7 cellular contexts compared by ENCODE assay signal in genomic region chr16:22373662-22374310, GRCh38. TPM values are rescaled to one million over a fixed set of nuclear protein-coding genes. Genes with fewer than 3 reads are reported as not detected.
DNase-seq lines count a peak whose midpoint lies in the region; ATAC-seq, FAIRE-seq and TF ChIP-seq lines count a peak whose summit lies in the region.

No MANE protein-coding gene starts in this region.

- H3K27ac ChIP-seq in gastroesophageal sphincter (peak overlapping the region; percentile 75 to 97 (median 96)), pancreas (peak overlapping the region; percentile 79 to 92 (median 84))

- no peak for TF ChIP-seq EP300 in gastroesophageal sphincter (IDR thresholded peaks at IDR 0.05)

- DNase-seq in NCI-H69 (lab: John Stamatoyannopoulos, UW) (peak; percentile 72), pancreas (peak; percentile 53 to 87 (median 68)), GF-D8 (lab: John Stamatoyannopoulos, UW) (no peak)
- peak; percentile 40 for DNase-seq in activated effector memory CD4-positive, alpha-beta T cell treated with Interleukin-2 at 50 U/mL for 16 hours

- no peak for FAIRE-seq in pancreas (lab: Jason Lieb, UNC)

- peak overlapping the region; percentile 68 to 97 for H3K4me3 ChIP-seq in gastroesophageal sphincter
- H3K4me3 ChIP-seq in pancreas, result peak overlapping the region; percentile 80 to 97 (median 86)

- H3K4me1 ChIP-seq in gastroesophageal sphincter (peaks cover 6 to 54% (median 28%) of the 10 kb centered on the region in 3 donors), pancreas (peaks cover 13 to 43% (median 17%) of the 10 kb centered on the region in 3 donors)

- no peaks in the 10 kb centered on the region for H3K36me3 ChIP-seq in gastroesophageal sphincter
- H3K36me3 ChIP-seq in pancreas, result no peaks in the 10 kb centered on the region

- WGBS in gastroesophageal sphincter (ENCODE audit: low coverage in 1 of 2), 2 donors, result no CpG with 5 or more reads among the region's 51 CpGs
- 1% methylated on average over 49 to 51 of the region's 51 CpGs for WGBS in pancreas, 2 donors

- H3K27me3 ChIP-seq in gastroesophageal sphincter, result no peaks in the 10 kb centered on the region
- H3K27me3 ChIP-seq in pancreas, result no peaks in the 10 kb centered on the region

- no peaks in the 10 kb centered on the region for H3K9me3 ChIP-seq in gastroesophageal sphincter
- H3K9me3 ChIP-seq in pancreas, result no peaks in the 10 kb centered on the region

- TF ChIP-seq CTCF in gastroesophageal sphincter (IDR thresholded peaks at IDR 0.05), result no peak
- TF ChIP-seq CTCF in pancreas (IDR thresholded peaks at IDR 0.05), result no peak

- TF ChIP-seq POLR2A in gastroesophageal sphincter (IDR thresholded peaks at IDR 0.05), result no peak

- ATAC-seq in GM18502 (IDR thresholded peaks at IDR 0.05; ENCODE audit: poor library complexity, unreplicated experiment) (peak; percentile 26), HG02623 (IDR thresholded peaks at IDR 0.05; ENCODE audit: unreplicated experiment) (peak; percentile 19), gastroesophageal sphincter (no peak), pancreas (peak; percentile 36 to 58 (median 38))

- intact Hi-C loops in pancreas (cut with DNase I), result no loop called here

RNA-seq across cellular contexts. Expression of gene CDR2, which starts 0.6 kb away (rescaled TPM):
- total RNA-seq in gastroesophageal sphincter (10 to 100 TPM; 36.1 to 48.3 (median 41.7) TPM), pancreas (10 to 100 TPM in 2 of 6 donors, 1 to 10 TPM in 4; 8.3 to 15.5 (median 9.2) TPM)
- 1 to 10 TPM; 7.9 to 9.3 TPM for polyA plus RNA-seq in pancreas
